In the genomic region with DNA sequence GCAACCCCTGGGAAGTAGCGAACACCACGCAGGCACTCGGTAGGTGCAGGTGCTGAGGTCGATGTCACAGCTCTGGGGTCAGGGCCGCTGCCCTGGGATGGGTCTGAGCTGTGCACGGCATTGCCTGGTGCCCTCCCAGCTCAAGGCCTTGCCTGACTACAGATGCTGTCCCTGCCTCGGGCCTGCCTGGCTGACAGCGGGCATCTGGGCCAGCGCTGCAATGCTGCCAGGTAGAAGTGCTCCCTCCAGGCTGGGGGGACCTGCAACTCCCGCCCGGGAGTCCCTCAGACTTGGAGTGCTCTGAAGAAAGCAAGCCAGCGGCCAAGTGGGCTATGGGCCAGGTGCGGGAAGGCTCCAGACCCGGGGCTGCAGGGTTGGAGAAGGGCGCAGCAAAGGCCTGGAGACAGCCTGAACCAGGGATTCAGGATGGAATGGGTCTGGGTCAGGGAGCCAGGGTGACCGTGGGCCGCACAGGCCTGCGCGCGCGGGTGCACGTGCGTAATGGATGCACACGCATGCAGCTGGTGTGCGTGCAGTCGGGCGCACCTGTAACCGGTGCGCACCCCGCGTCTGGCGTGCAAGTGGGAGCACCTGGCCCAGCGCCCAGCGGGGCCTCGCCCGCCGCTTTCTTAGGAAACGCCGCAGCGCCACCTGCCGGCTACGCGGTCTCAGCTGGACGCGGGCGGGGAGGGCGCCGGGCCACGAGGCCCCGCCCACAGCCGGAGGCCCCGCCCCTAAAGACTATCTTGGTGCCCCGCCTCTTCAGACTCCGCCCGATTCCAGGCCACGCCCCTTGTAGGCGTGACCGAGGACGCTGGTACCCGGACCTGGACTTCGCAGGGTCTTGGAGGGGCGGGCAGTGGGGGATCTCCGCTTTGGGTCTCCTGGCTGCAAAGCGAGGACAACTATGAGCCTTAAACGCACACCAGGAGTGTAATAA, we compare ENCODE assay signal across 8 cellular contexts. TPM values are rescaled to one million over a fixed set of nuclear protein-coding genes. Genes with fewer than 3 reads are reported as not detected.
DNase-seq lines count a peak whose midpoint lies in the region; ATAC-seq and TF ChIP-seq lines count a peak whose summit lies in the region.

No MANE protein-coding gene starts in this region.

- H3K27ac ChIP-seq in BLaER1 = no peak overlapping the region
- no peak overlapping the region for H3K27ac ChIP-seq in foreskin keratinocyte
- no peak overlapping the region for H3K27ac ChIP-seq in suprapubic skin

- no peaks in the 10 kb centered on the region for H3K36me3 ChIP-seq in BLaER1
- no peaks in the 10 kb centered on the region for H3K36me3 ChIP-seq in suprapubic skin

- H3K4me1 ChIP-seq in BLaER1 (peaks cover 60% of the 10 kb centered on the region), foreskin keratinocyte (no peaks in the 10 kb centered on the region), suprapubic skin (peaks cover 4% of the 10 kb centered on the region)

- peak overlapping the region; percentile 71 for H3K4me2 ChIP-seq in BLaER1

- DNase-seq in NAMALWA (ENCODE audit: low spot score) = peak; percentile 95
- DNase-seq in SK-MEL-5 (ENCODE audit: low read depth, low spot score) = peak; percentile 85
- peak; percentile 88 for DNase-seq in activated gamma-delta T cell treated with Interleukin-2 at 50 U/mL for 16 hours
- DNase-seq in foreskin keratinocyte = peak; percentile 32 to 51
- DNase-seq in omental fat pad (ENCODE audit: low spot score) = peak; percentile 62
- DNase-seq in suprapubic skin (ENCODE audit: low spot score in 2 of 2) = no peak

- TF ChIP-seq CTCF in foreskin keratinocyte (conservative IDR thresholded peaks at IDR 0.05) (peak; percentile 99), omental fat pad (IDR thresholded peaks at IDR 0.05) (no peak), suprapubic skin (IDR thresholded peaks at IDR 0.05) (peak; percentile 44 to 87)

- ATAC-seq in GM21381 (IDR thresholded peaks at IDR 0.05; ENCODE audit: unreplicated experiment) (peak; percentile 51), foreskin keratinocyte (peak; percentile 80), omental fat pad (ENCODE audit: low FRiP score) (peak; percentile 65)

- H3K9ac ChIP-seq in BLaER1 = no peak overlapping the region

- H4K20me1 ChIP-seq in BLaER1 = no peaks in the 10 kb centered on the region

- no peaks in the 10 kb centered on the region for H3K9me3 ChIP-seq in BLaER1
- no peaks in the 10 kb centered on the region for H3K9me3 ChIP-seq in suprapubic skin

- WGBS in suprapubic skin = 13% methylated on average over 12 of the region's 65 CpGs

- H3K4me3 ChIP-seq in BLaER1 (no peak overlapping the region), suprapubic skin (no peak overlapping the region)

- in situ Hi-C loops in SK-MEL-5 (cut with HindIII; ENCODE audit: low pct_unique_long_range_greater_than_20kb, low sequenced_read_pairs) = no loop called here

- peaks cover 19% of the 10 kb centered on the region for H3K27me3 ChIP-seq in BLaER1
- peaks cover 19% of the 10 kb centered on the region for H3K27me3 ChIP-seq in foreskin keratinocyte
- H3K27me3 ChIP-seq in suprapubic skin = peaks cover 86% of the 10 kb centered on the region

- TF ChIP-seq EP300 in suprapubic skin (IDR thresholded peaks at IDR 0.05) = no peak

- TF ChIP-seq POLR2A in suprapubic skin (IDR thresholded peaks at IDR 0.05) = no peak

RNA-seq across cellular contexts. Expression of a gene that starts 46.7 kb away (rescaled TPM):
- total RNA-seq in SK-MEL-5 (2014; rRNA removed; shearing (Covaris generic)) = 1.2 and 2.4 TPM in 2 replicates
- 2.6 and 3.2 TPM in 2 replicates for polyA plus RNA-seq in SK-MEL-5 (2015; cell fraction: cytosol; rRNA removed)
- polyA plus RNA-seq in SK-MEL-5 (2015; cell fraction: nucleus; rRNA removed) = 70.3 and 75.1 TPM in 2 replicates
- total RNA-seq in foreskin keratinocyte (19.7 and 20.8 TPM in 2 replicates), omental fat pad (10 to 100 TPM in 2 of 4 donors, 1 to 10 TPM in 2; 4.4 to 16.6 (median 9.3) TPM), suprapubic skin (10 to 100 TPM; 15.7 to 23.5 (median 16.9) TPM)
- polyA plus RNA-seq in foreskin keratinocyte = 20.6 and 28.1 TPM in 2 replicates

Comparison
In these comparisons a context has a peak if more than half of its experiments do, and no peak if none do; other contexts are left out.
1. DNase-seq: peak in NAMALWA (single experiment), SK-MEL-5 (single experiment), activated gamma-delta T cell treated with Interleukin-2 at 50 U/mL for 16 hours (single experiment), foreskin keratinocyte (2 of 2) and omental fat pad (single experiment); none in suprapubic skin (0 of 2).
2. CTCF ChIP-seq: peak in foreskin keratinocyte (single experiment) and suprapubic skin (2 of 2); none in omental fat pad (0 of 3).
3. Peak in every context shown above with its lines, with median percentiles within 50 percentile points of each other: ATAC-seq.